ENCODE assay signal across 11 cellular contexts in the genomic region with DNA sequence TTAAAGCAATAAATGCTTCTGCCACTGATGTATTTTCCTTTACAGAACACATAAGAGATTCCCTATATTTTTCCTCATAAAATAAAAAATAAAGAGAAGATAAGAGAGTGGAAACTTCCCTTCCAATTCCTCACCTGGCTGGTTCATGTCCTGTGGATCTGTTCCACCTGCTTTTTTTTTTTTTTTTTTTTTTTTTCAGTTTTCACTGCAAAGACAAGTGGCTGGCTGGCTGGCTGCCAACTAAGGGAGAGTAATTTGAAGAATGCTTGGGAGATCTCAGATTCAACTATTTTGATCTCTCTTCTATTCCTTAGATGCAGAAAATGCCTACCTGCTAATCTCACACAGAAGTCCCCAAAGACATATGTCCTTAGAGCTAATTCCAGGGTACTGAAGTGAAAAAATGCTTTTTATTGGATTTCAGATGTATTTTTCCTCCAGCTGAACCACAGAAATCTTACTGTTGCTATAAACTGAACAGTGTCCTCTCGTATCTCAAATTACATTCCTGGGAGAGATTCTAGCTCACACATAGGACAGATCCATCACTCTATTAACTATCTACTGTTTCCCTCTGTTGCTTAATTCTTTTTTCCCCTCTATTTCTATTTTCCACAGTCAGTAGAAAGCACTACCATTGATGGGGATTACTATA.
DNase-seq lines count a peak whose midpoint lies in the region; ATAC-seq and TF ChIP-seq lines count a peak whose summit lies in the region.
"Had no signal": no experiment of that assay in that cellular context is flagged by ENCODE, and none has a peak within 500 bp of the region (broad histone marks: within the 10 kb centered on the region; RNA-seq: fewer than 3 reads in every experiment).

No MANE protein-coding gene starts in this region.

- no peaks in the 10 kb centered on the region for H3K27me3 ChIP-seq in body of pancreas
- H3K27me3 ChIP-seq: right atrium auricular region had no signal

- H3K9me3 ChIP-seq in body of pancreas: no peaks in the 10 kb centered on the region
- H3K9me3 ChIP-seq: right atrium auricular region had no signal

- peak overlapping the region in 1 of 4 donors; percentile 10 for H3K27ac ChIP-seq in body of pancreas
- H3K27ac ChIP-seq: right atrium auricular region had no signal

- CTCF ChIA-PET in activated CD4-positive, alpha-beta T cell treated with anti-CD3 and anti-CD28 coated beads, Interleukin-2, amount 10 ng/mL, durations not matched to agents 7 days and 5 days (lab: Charles Lee): no interaction called here
- CTCF ChIA-PET in activated CD4-positive, alpha-beta memory T cell treated with anti-CD3 and anti-CD28 coated beads for 36 hours (lab: Charles Lee): no interaction called here

- ATAC-seq in body of pancreas (no peak), sciatic nerve (no peak), HG02885 (IDR thresholded peaks at IDR 0.05; ENCODE audit: poor library complexity, unreplicated experiment) (no peak)

- intact Hi-C loops in body of pancreas (cut with DNase I): no loop called here
- intact Hi-C loops in sciatic nerve (cut with DNase I): no loop called here
- intact Hi-C loops in activated CD4-positive, alpha-beta memory T cell treated with anti-CD3 and anti-CD28 coated beads for 36 hours (cut with micrococcal nuclease): no loop called here

- no peaks in the 10 kb centered on the region for H3K36me3 ChIP-seq in body of pancreas (replicated peaks in 1 of 2; ENCODE audit: insufficient read depth in 1 of 2, low read depth in 2 of 2)
- H3K36me3 ChIP-seq: right atrium auricular region had no signal

- no peak for TF ChIP-seq CTCF in body of pancreas (IDR thresholded peaks at IDR 0.05)

- H3K9me3 Mint-ChIP-seq in activated CD4-positive, alpha-beta T cell treated with anti-CD3 and anti-CD28 coated beads, Interleukin-2, amount 10 ng/mL, durations not matched to agents 7 days and 5 days: no peaks in the 10 kb centered on the region
- H3K9me3 Mint-ChIP-seq in activated CD4-positive, alpha-beta memory T cell treated with anti-CD3 and anti-CD28 coated beads for 36 hours: no peaks in the 10 kb centered on the region
- H3K9me3 Mint-ChIP-seq: activated T-cell treated with anti-CD3 and anti-CD28 coated beads, Interleukin-2, amount 50 U/mL, for 24 hours; central memory CD8-positive, alpha-beta T cell had no signal

- 4 to 21% methylated on average over 1 of the region's 1 CpG for WGBS in body of pancreas, 2 donors

- H3K36me3 Mint-ChIP-seq in activated CD4-positive, alpha-beta T cell treated with anti-CD3 and anti-CD28 coated beads, Interleukin-2, amount 10 ng/mL, durations not matched to agents 7 days and 5 days (ENCODE audit: low read depth): no peaks in the 10 kb centered on the region
- no peaks in the 10 kb centered on the region for H3K36me3 Mint-ChIP-seq in activated CD4-positive, alpha-beta memory T cell treated with anti-CD3 and anti-CD28 coated beads for 36 hours

- peak; percentile 59 for DNase-seq in NCI-H510A treated with DMSO at 0.1 percent for 48 hours (lab: John Stamatoyannopoulos, UW)
- no peak for DNase-seq in NCI-H510A (lab: John Stamatoyannopoulos, UW)
- DNase-seq in NCI-H2171 treated with DMSO at 0.1 percent for 48 hours (lab: John Stamatoyannopoulos, UW): peak; percentile 92
- DNase-seq in body of pancreas: peak; percentile 51 to 78 (median 58)
- DNase-seq in sciatic nerve (ENCODE audit: low spot score): peak; percentile 67
- DNase-seq in activated CD4-positive, alpha-beta T cell treated with anti-CD3 and anti-CD28 coated beads, Interleukin-2, amount 10 ng/mL, durations not matched to agents 7 days and 5 days: no peak
- no peak for DNase-seq in activated CD4-positive, alpha-beta memory T cell treated with anti-CD3 and anti-CD28 coated beads for 36 hours
- DNase-seq: activated T-cell treated with anti-CD3 and anti-CD28 coated beads, Interleukin-2, amount 50 U/mL, for 24 hours had no signal

- POLR2A ChIA-PET in activated CD4-positive, alpha-beta T cell treated with anti-CD3 and anti-CD28 coated beads, Interleukin-2, amount 10 ng/mL, durations not matched to agents 7 days and 5 days (lab: Charles Lee): no interaction called here
- POLR2A ChIA-PET in activated CD4-positive, alpha-beta memory T cell treated with anti-CD3 and anti-CD28 coated beads for 36 hours (lab: Charles Lee): no interaction called here

- H3K4me3 ChIP-seq in body of pancreas: no peak overlapping the region
- H3K4me3 ChIP-seq: right atrium auricular region had no signal

- H3K27ac Mint-ChIP-seq in activated CD4-positive, alpha-beta T cell treated with anti-CD3 and anti-CD28 coated beads, Interleukin-2, amount 10 ng/mL, durations not matched to agents 7 days and 5 days: no peak overlapping the region
- no peak overlapping the region for H3K27ac Mint-ChIP-seq in activated CD4-positive, alpha-beta memory T cell treated with anti-CD3 and anti-CD28 coated beads for 36 hours
- H3K27ac Mint-ChIP-seq: activated T-cell treated with anti-CD3 and anti-CD28 coated beads, Interleukin-2, amount 50 U/mL, for 24 hours had no signal

- H3K4me1 Mint-ChIP-seq in activated CD4-positive, alpha-beta T cell treated with anti-CD3 and anti-CD28 coated beads, Interleukin-2, amount 10 ng/mL, durations not matched to agents 7 days and 5 days: no peaks in the 10 kb centered on the region
- no peaks in the 10 kb centered on the region for H3K4me1 Mint-ChIP-seq in activated CD4-positive, alpha-beta memory T cell treated with anti-CD3 and anti-CD28 coated beads for 36 hours (ENCODE audit: low read depth)
- H3K4me1 Mint-ChIP-seq: central memory CD8-positive, alpha-beta T cell had no signal

- no peak for TF ChIP-seq POLR2A in body of pancreas (IDR thresholded peaks at IDR 0.05)

- H3K27me3 Mint-ChIP-seq in activated CD4-positive, alpha-beta T cell treated with anti-CD3 and anti-CD28 coated beads, Interleukin-2, amount 10 ng/mL, durations not matched to agents 7 days and 5 days: peaks cover 2% of the 10 kb centered on the region
- peaks cover 4% of the 10 kb centered on the region for H3K27me3 Mint-ChIP-seq in activated CD4-positive, alpha-beta memory T cell treated with anti-CD3 and anti-CD28 coated beads for 36 hours
- H3K27me3 Mint-ChIP-seq: central memory CD8-positive, alpha-beta T cell had no signal

- no peak overlapping the region for H3K4me3 Mint-ChIP-seq in activated CD4-positive, alpha-beta T cell treated with anti-CD3 and anti-CD28 coated beads, Interleukin-2, amount 10 ng/mL, durations not matched to agents 7 days and 5 days
- no peak overlapping the region for H3K4me3 Mint-ChIP-seq in activated CD4-positive, alpha-beta memory T cell treated with anti-CD3 and anti-CD28 coated beads for 36 hours
- H3K4me3 Mint-ChIP-seq: activated T-cell treated with anti-CD3 and anti-CD28 coated beads, Interleukin-2, amount 50 U/mL, for 24 hours; central memory CD8-positive, alpha-beta T cell had no signal

- H3K4me1 ChIP-seq in body of pancreas: peaks cover 65% of the 10 kb centered on the region
- H3K4me1 ChIP-seq: right atrium auricular region had no signal

Comparison
In these comparisons a context has a peak if more than half of its experiments do, and no peak if none do; other contexts are left out.
1. DNase-seq: peak in NCI-H510A treated with DMSO at 0.1 percent for 48 hours (single experiment), NCI-H2171 treated with DMSO at 0.1 percent for 48 hours (single experiment), body of pancreas (4 of 4) and sciatic nerve (single experiment); none in NCI-H510A (single experiment), activated CD4-positive, alpha-beta T cell treated with anti-CD3 and anti-CD28 coated beads, Interleukin-2, amount 10 ng/mL, durations not matched to agents 7 days and 5 days (single experiment) and activated CD4-positive, alpha-beta memory T cell treated with anti-CD3 and anti-CD28 coated beads for 36 hours (single experiment).